Comparison of ENCODE assay signal across 15 cellular contexts in the genomic region with DNA sequence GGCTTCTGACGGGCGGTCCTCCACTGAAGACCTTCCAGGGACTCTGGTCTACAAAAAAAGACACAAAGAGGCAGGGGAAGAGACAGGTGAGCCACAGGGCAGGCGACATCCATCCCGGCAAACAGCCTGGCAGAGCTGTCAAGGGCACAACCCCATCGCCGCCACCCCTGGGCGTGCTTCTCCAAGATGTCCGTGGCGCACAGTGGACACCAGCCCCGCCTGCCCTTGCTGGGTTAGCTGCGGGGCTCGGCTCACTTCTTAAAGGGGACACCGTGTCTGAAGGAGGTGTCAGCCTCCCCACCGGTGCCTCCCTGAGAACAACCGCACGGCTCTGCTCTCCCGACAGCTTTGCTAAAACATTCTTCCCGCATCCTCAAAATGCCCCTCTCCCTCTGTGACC. TPM values are rescaled to one million over a fixed set of nuclear protein-coding genes. Genes with fewer than 3 reads are reported as not detected.
A peak's percentile ranks its signal among the peaks of the same experiment; 100 is the strongest.
DNase-seq lines count a peak whose midpoint lies in the region; ATAC-seq and TF ChIP-seq lines count a peak whose summit lies in the region.
"Had no signal": no experiment of that assay in that cellular context is flagged by ENCODE, and none has a peak within 500 bp of the region (broad histone marks: within the 10 kb centered on the region; RNA-seq: fewer than 3 reads in every experiment).

No MANE protein-coding gene starts in this region.

- no peaks in the 10 kb centered on the region for H3K27me3 ChIP-seq in H7 (ENCODE audit: control insufficient read depth, insufficient read depth, low read length)
- H3K27me3 ChIP-seq: BLaER1 had no signal

- 93% methylated on average over 18 of the region's 18 CpGs for WGBS in lower leg skin, 2 donors

- TF ChIP-seq CTCF in lower leg skin (IDR thresholded peaks at IDR 0.05): no peak

- DNase-seq in H7 (peak; percentile 42), T-helper 17 cell (no peak), iPS-NIHi11 (ENCODE audit: low spot score) (peak; percentile 4), lower leg skin (ENCODE audit: low spot score in 2 of 2) (no peak), mesenteric fat pad (ENCODE audit: low spot score) (no peak)
- no peak for DNase-seq in effector CD4-positive, alpha-beta T cell
- DNase-seq: Caco-2; CD4-positive, CD25-positive, alpha-beta regulatory T cell; CD8-positive, alpha-beta T cell; DMS153; DND-41; HFFc6 had no signal

- no peak for ATAC-seq in T-helper 17 cell
- ATAC-seq: CD8-positive, alpha-beta T cell had no signal

- no peaks in the 10 kb centered on the region for H3K36me3 Mint-ChIP-seq in T-helper 17 cell (ENCODE audit: low read depth)
- H3K36me3 Mint-ChIP-seq: CD4-positive, CD25-positive, alpha-beta regulatory T cell; CD8-positive, alpha-beta T cell had no signal

- peaks cover 2% of the 10 kb centered on the region for H3K4me1 Mint-ChIP-seq in T-helper 17 cell
- H3K4me1 Mint-ChIP-seq: B cell; CD4-positive, CD25-positive, alpha-beta regulatory T cell had no signal

- H3K4me3 ChIP-seq in H7 (ENCODE audit: insufficient read depth, low read depth, low read length) (no peak overlapping the region), lower leg skin (ENCODE audit: low read depth, poor library complexity, severe bottlenecking) (no peak overlapping the region)
- H3K4me3 ChIP-seq: BLaER1, HAP-1 had no signal

- H3K27ac Mint-ChIP-seq in T-helper 17 cell: peak overlapping the region; percentile 29
- H3K27ac Mint-ChIP-seq: B cell; CD4-positive, CD25-positive, alpha-beta regulatory T cell; CD8-positive, alpha-beta T cell; HFFc6 had no signal

- H3K4me3 Mint-ChIP-seq in T-helper 17 cell: no peak overlapping the region
- H3K4me3 Mint-ChIP-seq: B cell; CD4-positive, CD25-positive, alpha-beta regulatory T cell; CD8-positive, alpha-beta T cell; HFFc6 had no signal

- no peaks in the 10 kb centered on the region for H3K9me3 ChIP-seq in T-helper 17 cell (ENCODE audit: control insufficient read depth, low read length, poor library complexity, severe bottlenecking)
- H3K9me3 ChIP-seq: BLaER1, Caco-2, HAP-1 had no signal

- no peaks in the 10 kb centered on the region for H3K27me3 Mint-ChIP-seq in T-helper 17 cell
- H3K27me3 Mint-ChIP-seq: B cell; CD4-positive, CD25-positive, alpha-beta regulatory T cell had no signal

- H3K36me3 ChIP-seq in H7 (replicated peaks; ENCODE audit: control insufficient read depth, insufficient read depth, low read length): no peaks in the 10 kb centered on the region
- H3K36me3 ChIP-seq: HAP-1 had no signal

- TF ChIP-seq POLR2A in lower leg skin (IDR thresholded peaks at IDR 0.05): no peak

- intact Hi-C loops in lower leg skin (cut with DNase I; ENCODE audit: low total_unique reads): no loop called here

RNA-seq across cellular contexts. Expression of a gene that starts 28.4 kb away (rescaled TPM):
- total RNA-seq in H7 (2014; rRNA removed; shearing (Covaris generic)): 7.4 and 24.5 TPM in 2 replicates
- 1 to 10 TPM; 2.4 to 3.1 TPM for total RNA-seq in T-helper 17 cell
- 1 to 10 TPM; 1.2 to 7.5 (median 3.7) TPM for total RNA-seq in lower leg skin
- total RNA-seq in mesenteric fat pad: 2.9 TPM

RNA-seq across cellular contexts. Expression of a gene that starts 56.4 kb away (rescaled TPM):
- total RNA-seq in H7 (2014; rRNA removed; shearing (Covaris generic)): 75.3 and 82.2 TPM in 2 replicates
- total RNA-seq in T-helper 17 cell: 10 to 100 TPM; 24.9 to 36.0 TPM
- total RNA-seq in lower leg skin: 10 to 100 TPM; 45.8 to 66.9 (median 59.4) TPM
- 31.2 TPM for total RNA-seq in mesenteric fat pad

Comparison
In these comparisons a context has a peak if more than half of its experiments do, and no peak if none do; other contexts are left out.
1. DNase-seq: peak in H7 (single experiment) and iPS-NIHi11 (single experiment); none in T-helper 17 cell (0 of 3), lower leg skin (0 of 2), effector CD4-positive, alpha-beta T cell (single experiment) and mesenteric fat pad (single experiment).